ENCODE assay signal across 8 cellular contexts in genomic region chr6:11172501-11173337, GRCh38. TPM values are rescaled to one million over a fixed set of nuclear protein-coding genes. Genes with fewer than 3 reads are reported as not detected.
DNase-seq lines count a peak whose midpoint lies in the region; ATAC-seq and TF ChIP-seq lines count a peak whose summit lies in the region.

No MANE protein-coding gene starts in this region.

- peak; percentile 21 for DNase-seq in AG08395 (ENCODE audit: low spot score)
- DNase-seq in GM19238 (ENCODE audit: insufficient read length, low spot score) = peak; percentile 36
- peak; percentile 78 for DNase-seq in NCI-H748 (lab: John Stamatoyannopoulos, UW; ENCODE audit: unreplicated experiment)
- peak; percentile 23 to 79 (median 77) for DNase-seq in activated CD8-positive, alpha-beta memory T cell treated with anti-CD3 and anti-CD28 coated beads for 48 hours (ENCODE audit: low read depth in 2 of 3, low spot score in 2 of 3)
- peak; percentile 58 for DNase-seq in epithelial cell of esophagus (ENCODE audit: low read depth)
- DNase-seq in naive thymus-derived CD4-positive, alpha-beta T cell = peak; percentile 45 to 82 (median 68)
- peak; percentile 47 for DNase-seq in stimulated activated naive B cell treated with anti-CD40 and anti-IgM and Interleukin-4, amounts not matched to agents 10 μg/mL and 1 μg/mL and 100 μg/mL, for 72 hours

- no peaks in the 10 kb centered on the region for H3K27me3 Mint-ChIP-seq in naive thymus-derived CD4-positive, alpha-beta T cell
- H3K27me3 Mint-ChIP-seq in stimulated activated naive B cell treated with anti-CD40 and anti-IgM and Interleukin-4, amounts not matched to agents 10 μg/mL and 1 μg/mL and 100 μg/mL, for 72 hours = no peaks in the 10 kb centered on the region

- H3K36me3 Mint-ChIP-seq in naive thymus-derived CD4-positive, alpha-beta T cell = no peaks in the 10 kb centered on the region
- no peaks in the 10 kb centered on the region for H3K36me3 Mint-ChIP-seq in stimulated activated naive B cell treated with anti-CD40 and anti-IgM and Interleukin-4, amounts not matched to agents 10 μg/mL and 1 μg/mL and 100 μg/mL, for 72 hours

- peak overlapping the region; percentile 6 for H3K4me3 ChIP-seq in epithelial cell of esophagus (ENCODE audit: low read length)
- H3K4me3 ChIP-seq in naive thymus-derived CD4-positive, alpha-beta T cell (ENCODE audit: low read length) = peak overlapping the region; percentile 25

- POLR2A ChIA-PET in naive thymus-derived CD4-positive, alpha-beta T cell (lab: Charles Lee) = no interaction called here

- intact Hi-C loops in naive thymus-derived CD4-positive, alpha-beta T cell (cut with micrococcal nuclease) = loop anchor here (1.0 to 2.0 kb wide), 10 partner anchors 27 to 403 kb away; partner anchors contain the start of genes NEDD9 (in 2 of the 2) and SMIM13 (in 1 of the 2)

- no peaks in the 10 kb centered on the region for H3K9me3 ChIP-seq in naive thymus-derived CD4-positive, alpha-beta T cell (ENCODE audit: control insufficient read depth in 2 of 3, low read length in 3 of 3)

- H3K27ac ChIP-seq in naive thymus-derived CD4-positive, alpha-beta T cell (ENCODE audit: low read depth, low read length) = no peak overlapping the region

- CTCF ChIA-PET in naive thymus-derived CD4-positive, alpha-beta T cell (lab: Charles Lee) = interaction anchor here (0.6 to 3.0 kb wide), 9 partner anchors 10 to 1266 kb away, joined by 3 to 35 read pairs (median 3); no protein-coding TSS in a partner anchor

- ATAC-seq in naive thymus-derived CD4-positive, alpha-beta T cell = peak; percentile 79
- ATAC-seq in stimulated activated naive B cell treated with anti-CD40 and anti-IgM and Interleukin-4, amounts not matched to agents 10 μg/mL and 1 μg/mL and 100 μg/mL, for 72 hours (replicated peaks) = peak; percentile 62 to 73
- ATAC-seq in HG03342 (IDR thresholded peaks at IDR 0.05; ENCODE audit: unreplicated experiment) = no peak

- peak overlapping the region in 8 of 10 donors; percentile 6 to 64 (median 53) for H3K4me3 Mint-ChIP-seq in naive thymus-derived CD4-positive, alpha-beta T cell
- peak overlapping the region; percentile 48 to 63 for H3K4me3 Mint-ChIP-seq in stimulated activated naive B cell treated with anti-CD40 and anti-IgM and Interleukin-4, amounts not matched to agents 10 μg/mL and 1 μg/mL and 100 μg/mL, for 72 hours

- TF ChIP-seq CTCF in epithelial cell of esophagus (IDR thresholded peaks at IDR 0.05; ENCODE audit: insufficient read depth, low read depth, low read length, missing control alignments) = peak; percentile 87

- H3K4me1 ChIP-seq in naive thymus-derived CD4-positive, alpha-beta T cell (ENCODE audit: control insufficient read depth in 2 of 2, insufficient read depth in 2 of 2, low read length in 2 of 2) = peaks cover 6 to 10% of the 10 kb centered on the region in 2 donors

- peak overlapping the region in 2 of 9 donors; percentile 12 to 16 for H3K27ac Mint-ChIP-seq in naive thymus-derived CD4-positive, alpha-beta T cell
- H3K27ac Mint-ChIP-seq in stimulated activated naive B cell treated with anti-CD40 and anti-IgM and Interleukin-4, amounts not matched to agents 10 μg/mL and 1 μg/mL and 100 μg/mL, for 72 hours = no peak overlapping the region

- H3K4me1 Mint-ChIP-seq in naive thymus-derived CD4-positive, alpha-beta T cell = peaks cover 2 to 14% (median 10%) of the 10 kb centered on the region in 7 donors
- peaks cover 9 to 11% of the 10 kb centered on the region in 2 donors for H3K4me1 Mint-ChIP-seq in stimulated activated naive B cell treated with anti-CD40 and anti-IgM and Interleukin-4, amounts not matched to agents 10 μg/mL and 1 μg/mL and 100 μg/mL, for 72 hours

- H3K27me3 ChIP-seq in naive thymus-derived CD4-positive, alpha-beta T cell (ENCODE audit: control insufficient read depth in 2 of 2, insufficient read depth in 2 of 2, low read length in 2 of 2) = no peaks in the 10 kb centered on the region

- no peaks in the 10 kb centered on the region for H3K9me3 Mint-ChIP-seq in naive thymus-derived CD4-positive, alpha-beta T cell
- no peaks in the 10 kb centered on the region for H3K9me3 Mint-ChIP-seq in stimulated activated naive B cell treated with anti-CD40 and anti-IgM and Interleukin-4, amounts not matched to agents 10 μg/mL and 1 μg/mL and 100 μg/mL, for 72 hours

- H3K36me3 ChIP-seq in naive thymus-derived CD4-positive, alpha-beta T cell (ENCODE audit: control insufficient read depth in 2 of 3, insufficient read depth in 3 of 3, low read length in 3 of 3) = no peaks in the 10 kb centered on the region

RNA-seq across cellular contexts. Expression of gene NEDD9, which starts 59.7 kb away (rescaled TPM):
- 10 to 100 TPM; 29.4 to 62.9 (median 40.2) TPM for total RNA-seq in naive thymus-derived CD4-positive, alpha-beta T cell
- 10 to 100 TPM; 14.2 to 30.7 TPM for polyA plus RNA-seq in naive thymus-derived CD4-positive, alpha-beta T cell

Comparison
In these comparisons a context has a peak if more than half of its experiments do, and no peak if none do; other contexts are left out.
1. DNase-seq: peak in every context shown above with its lines; median percentile 78 in NCI-H748; 77 in activated CD8-positive, alpha-beta memory T cell treated with anti-CD3 and anti-CD28 coated beads for 48 hours; 68 in naive thymus-derived CD4-positive, alpha-beta T cell; 58 in epithelial cell of esophagus; 47 in stimulated activated naive B cell treated with anti-CD40 and anti-IgM and Interleukin-4, amounts not matched to agents 10 μg/mL and 1 μg/mL and 100 μg/mL, for 72 hours; 36 in GM19238; 21 in AG08395.